9 cellular contexts compared by ENCODE assay signal in the genomic region with DNA sequence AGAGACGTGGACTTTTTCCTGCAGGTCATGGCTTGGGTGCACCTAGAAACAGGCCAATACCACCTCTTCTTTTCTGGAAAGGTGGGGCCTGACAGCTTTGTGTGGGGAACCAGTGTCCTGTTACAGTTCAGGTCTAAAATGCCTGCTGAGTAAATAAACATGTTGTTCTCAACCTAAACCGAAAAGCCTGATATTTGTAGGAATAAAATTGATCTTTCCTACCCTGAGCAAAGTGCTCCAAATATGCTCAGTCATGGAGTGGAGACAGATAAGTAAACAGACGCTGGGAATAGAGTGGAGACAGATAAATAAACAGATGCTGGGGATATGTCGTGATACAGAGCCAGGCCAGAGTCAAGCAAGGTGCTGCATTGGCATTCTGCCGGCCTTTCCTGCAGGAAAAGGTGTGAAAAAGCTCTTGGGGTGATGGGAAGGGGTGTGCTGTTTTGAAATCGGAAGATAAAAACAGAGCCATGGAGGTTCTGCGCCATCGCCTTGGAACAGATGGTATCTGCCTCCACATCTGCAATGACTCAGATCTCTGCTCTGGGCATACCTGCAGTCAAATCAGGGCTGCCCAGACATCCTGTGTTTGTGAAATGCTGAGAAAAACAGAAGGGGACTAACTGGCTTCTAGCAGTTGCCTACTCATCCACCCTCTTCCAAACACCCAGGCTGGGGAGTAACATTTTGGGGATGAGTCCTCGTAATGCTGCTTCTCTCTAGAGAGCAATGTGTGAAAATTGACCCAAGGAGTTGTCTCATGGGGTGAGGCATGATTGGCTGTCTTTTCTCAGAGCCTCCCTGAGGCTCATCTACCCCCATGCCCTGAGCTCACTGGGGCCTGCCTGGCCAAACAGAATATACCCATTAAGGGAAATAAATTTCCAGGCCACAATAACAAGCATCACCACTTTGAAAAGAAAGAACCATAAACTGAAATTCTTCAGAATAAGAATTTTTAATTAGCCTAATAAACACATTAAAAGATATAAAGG. TPM values are rescaled to one million over a fixed set of nuclear protein-coding genes. Genes with fewer than 3 reads are reported as not detected.
DNase-seq lines count a peak whose midpoint lies in the region; ATAC-seq, FAIRE-seq and TF ChIP-seq lines count a peak whose summit lies in the region.
"Had no signal": no experiment of that assay in that cellular context is flagged by ENCODE, and none has a peak within 500 bp of the region (broad histone marks: within the 10 kb centered on the region; RNA-seq: fewer than 3 reads in every experiment).

No MANE protein-coding gene starts in this region.

- no peaks in the 10 kb centered on the region for H3K27me3 ChIP-seq in small intestine (ENCODE audit: control insufficient read depth in 2 of 2, insufficient read depth in 2 of 2, low read length in 2 of 2)

- no peaks in the 10 kb centered on the region for H3K4me1 ChIP-seq in small intestine (ENCODE audit: control insufficient read depth in 2 of 2, insufficient read depth in 1 of 2, low read depth in 1 of 2, low read length in 1 of 2)

- peaks cover 8% of the 10 kb centered on the region for H3K27me3 Mint-ChIP-seq in activated naive CD8-positive, alpha-beta T cell treated with anti-CD3 and anti-CD28 coated beads, Interleukin-2, amount 10 ng/mL, durations not matched to agents 7 days and 5 days
- peaks cover 8% of the 10 kb centered on the region for H3K27me3 Mint-ChIP-seq in activated naive CD8-positive, alpha-beta T cell treated with anti-CD3 and anti-CD28 coated beads for 36 hours
- H3K27me3 Mint-ChIP-seq in stimulated activated naive CD8-positive, alpha-beta T cell treated with anti-CD3 and anti-CD28 coated beads, Interleukin-15, amount 100 ng/mL, for 72 hours, result peaks cover 10% of the 10 kb centered on the region
- H3K27me3 Mint-ChIP-seq in naive thymus-derived CD8-positive, alpha-beta T cell, result peaks cover 0 to 15% (median 7%) of the 10 kb centered on the region in 5 donors

- no peaks in the 10 kb centered on the region for H3K9me3 ChIP-seq in small intestine (ENCODE audit: control insufficient read depth, low read depth)

- no peak for FAIRE-seq in small intestine (lab: Jason Lieb, UNC)
- FAIRE-seq: TTC549 had no signal

- no peak overlapping the region for H3K4me3 Mint-ChIP-seq in activated naive CD8-positive, alpha-beta T cell treated with anti-CD3 and anti-CD28 coated beads, Interleukin-2, amount 10 ng/mL, durations not matched to agents 7 days and 5 days
- H3K4me3 Mint-ChIP-seq in activated naive CD8-positive, alpha-beta T cell treated with anti-CD3 and anti-CD28 coated beads for 36 hours, result no peak overlapping the region
- no peak overlapping the region for H3K4me3 Mint-ChIP-seq in stimulated activated naive CD8-positive, alpha-beta T cell treated with anti-CD3 and anti-CD28 coated beads, Interleukin-15, amount 100 ng/mL, for 72 hours
- H3K4me3 Mint-ChIP-seq in naive thymus-derived CD8-positive, alpha-beta T cell, result no peak overlapping the region

- no peak overlapping the region for H3K27ac Mint-ChIP-seq in activated naive CD8-positive, alpha-beta T cell treated with anti-CD3 and anti-CD28 coated beads, Interleukin-2, amount 10 ng/mL, durations not matched to agents 7 days and 5 days
- H3K27ac Mint-ChIP-seq in activated naive CD8-positive, alpha-beta T cell treated with anti-CD3 and anti-CD28 coated beads for 36 hours, result no peak overlapping the region
- peak overlapping the region in 1 of 2 donors; percentile 36 for H3K27ac Mint-ChIP-seq in stimulated activated naive CD8-positive, alpha-beta T cell treated with anti-CD3 and anti-CD28 coated beads, Interleukin-15, amount 100 ng/mL, for 72 hours
- H3K27ac Mint-ChIP-seq in naive thymus-derived CD8-positive, alpha-beta T cell, result peak overlapping the region in 4 of 10 donors; percentile 22 to 88 (median 76)

- no peaks in the 10 kb centered on the region for H3K36me3 Mint-ChIP-seq in activated naive CD8-positive, alpha-beta T cell treated with anti-CD3 and anti-CD28 coated beads, Interleukin-2, amount 10 ng/mL, durations not matched to agents 7 days and 5 days
- no peaks in the 10 kb centered on the region for H3K36me3 Mint-ChIP-seq in activated naive CD8-positive, alpha-beta T cell treated with anti-CD3 and anti-CD28 coated beads for 36 hours
- H3K36me3 Mint-ChIP-seq in naive thymus-derived CD8-positive, alpha-beta T cell, result no peaks in the 10 kb centered on the region

- no peaks in the 10 kb centered on the region for H3K9me3 Mint-ChIP-seq in activated naive CD8-positive, alpha-beta T cell treated with anti-CD3 and anti-CD28 coated beads, Interleukin-2, amount 10 ng/mL, durations not matched to agents 7 days and 5 days
- no peaks in the 10 kb centered on the region for H3K9me3 Mint-ChIP-seq in activated naive CD8-positive, alpha-beta T cell treated with anti-CD3 and anti-CD28 coated beads for 36 hours
- H3K9me3 Mint-ChIP-seq in stimulated activated naive CD8-positive, alpha-beta T cell treated with anti-CD3 and anti-CD28 coated beads, Interleukin-15, amount 100 ng/mL, for 72 hours, result no peaks in the 10 kb centered on the region
- H3K9me3 Mint-ChIP-seq in naive thymus-derived CD8-positive, alpha-beta T cell, result no peaks in the 10 kb centered on the region

- POLR2A ChIA-PET in activated naive CD8-positive, alpha-beta T cell treated with anti-CD3 and anti-CD28 coated beads, Interleukin-2, amount 10 ng/mL, durations not matched to agents 7 days and 5 days (lab: Charles Lee), result no interaction called here
- POLR2A ChIA-PET in naive thymus-derived CD8-positive, alpha-beta T cell (lab: Charles Lee), result no interaction called here
- POLR2A ChIA-PET in HEK293T (lab: Yijun Ruan, JAX), result interaction anchor here (0.8 kb wide), 1 partner anchor 16 kb away, joined by 4 read pairs; no protein-coding TSS in a partner anchor

- no peak for DNase-seq in activated naive CD8-positive, alpha-beta T cell treated with anti-CD3 and anti-CD28 coated beads, Interleukin-2, amount 10 ng/mL, durations not matched to agents 7 days and 5 days
- no peak for DNase-seq in activated naive CD8-positive, alpha-beta T cell treated with anti-CD3 and anti-CD28 coated beads for 36 hours
- DNase-seq in amniotic epithelial cell (ENCODE audit: low read depth) (peak; percentile 77), HEK293T (ENCODE audit: extremely low spot score) (no peak), small intestine (no peak)
- no peak for DNase-seq in stimulated activated naive CD8-positive, alpha-beta T cell treated with anti-CD3 and anti-CD28 coated beads, Interleukin-15, amount 100 ng/mL, for 72 hours
- no peak for DNase-seq in naive thymus-derived CD8-positive, alpha-beta T cell

- no peaks in the 10 kb centered on the region for H3K36me3 ChIP-seq in small intestine (ENCODE audit: control insufficient read depth in 2 of 2, insufficient read depth in 2 of 2, low read length in 2 of 2)

- no peak overlapping the region for H3K4me3 ChIP-seq in small intestine (ENCODE audit: low read depth in 1 of 2, low read length in 2 of 2)

- peaks cover 5% of the 10 kb centered on the region for H3K4me1 Mint-ChIP-seq in activated naive CD8-positive, alpha-beta T cell treated with anti-CD3 and anti-CD28 coated beads, Interleukin-2, amount 10 ng/mL, durations not matched to agents 7 days and 5 days
- peaks cover 6% of the 10 kb centered on the region for H3K4me1 Mint-ChIP-seq in activated naive CD8-positive, alpha-beta T cell treated with anti-CD3 and anti-CD28 coated beads for 36 hours
- peaks cover 9% of the 10 kb centered on the region for H3K4me1 Mint-ChIP-seq in stimulated activated naive CD8-positive, alpha-beta T cell treated with anti-CD3 and anti-CD28 coated beads, Interleukin-15, amount 100 ng/mL, for 72 hours
- peaks cover 0 to 7% (median 3%) of the 10 kb centered on the region in 4 donors for H3K4me1 Mint-ChIP-seq in naive thymus-derived CD8-positive, alpha-beta T cell

- CTCF ChIA-PET in HEK293T (lab: Yijun Ruan, JAX), result interaction anchor here (1.1 kb wide), 1 partner anchor 35 kb away, joined by 6 read pairs; no protein-coding TSS in a partner anchor

- WGBS in small intestine, 3 donors, result 59 to 75% (median 63%) methylated on average over 8 to 9 of the region's 9 CpGs

- ATAC-seq in activated naive CD8-positive, alpha-beta T cell treated with anti-CD3 and anti-CD28 coated beads, Interleukin-2, amount 10 ng/mL, durations not matched to agents 7 days and 5 days (ENCODE audit: low read depth), result peak; percentile 76
- peak; percentile 83 for ATAC-seq in HG03139 (IDR thresholded peaks at IDR 0.05; ENCODE audit: unreplicated experiment)
- peak; percentile 69 for ATAC-seq in stimulated activated naive CD8-positive, alpha-beta T cell treated with anti-CD3 and anti-CD28 coated beads, Interleukin-15, amount 100 ng/mL, for 72 hours
- no peak for ATAC-seq in naive thymus-derived CD8-positive, alpha-beta T cell

- no peak overlapping the region for H3K27ac ChIP-seq in small intestine (ENCODE audit: low read depth in 1 of 2, low read length in 1 of 2)

TF ChIP-seq in HEK293T, 16 proteins besides CTCF, POLR2A, EP300 and RAD21 (continues in another document):
- no peak for TF ChIP-seq FOXM1 (IDR thresholded peaks at IDR 0.05; ENCODE audit: borderline replicate concordance)
- TF ChIP-seq SP1 (IDR thresholded peaks at IDR 0.05), result no peak
- TF ChIP-seq ELF4 (IDR thresholded peaks at IDR 0.05), result no peak
- no peak for TF ChIP-seq L3MBTL2 (conservative IDR thresholded peaks at IDR 0.05)
- no peak for TF ChIP-seq CTBP1 (IDR thresholded peaks at IDR 0.05; ENCODE audit: borderline replicate concordance)

RNA-seq across cellular contexts. Expression of a gene that starts 16.8 kb away (rescaled TPM):
- 100 to 1,000 TPM in 1 of 2 experiments, 10 to 100 TPM in 1; 97.0 to 107 TPM for total RNA-seq in activated naive CD8-positive, alpha-beta T cell treated with anti-CD3 and anti-CD28 coated beads, Interleukin-2, amount 10 ng/mL, durations not matched to agents 7 days and 5 days
- 10 to 100 TPM; 34.4 to 40.2 TPM for total RNA-seq in activated naive CD8-positive, alpha-beta T cell treated with anti-CD3 and anti-CD28 coated beads for 36 hours
- total RNA-seq in naive thymus-derived CD8-positive, alpha-beta T cell, result 10 to 100 TPM; 60.9 to 65.0 TPM
- 100 to 1,000 TPM in 1 of 3 donors, 10 to 100 TPM in 2; 87.0 to 109 (median 90.6) TPM for polyA plus RNA-seq in naive thymus-derived CD8-positive, alpha-beta T cell
- polyA plus RNA-seq in small intestine, result 1 to 10 TPM in 2 of 3 donors, under 1 TPM in 1; 0.45 to 9.3 (median 3.8) TPM

RNA-seq across cellular contexts. Expression of a gene that starts 17.7 kb away (rescaled TPM):
- total RNA-seq in activated naive CD8-positive, alpha-beta T cell treated with anti-CD3 and anti-CD28 coated beads, Interleukin-2, amount 10 ng/mL, durations not matched to agents 7 days and 5 days, result 1,000 to 10,000 TPM; 1,069 to 1,087 TPM
- 1,000 to 10,000 TPM; 1,498 to 1,547 TPM for total RNA-seq in activated naive CD8-positive, alpha-beta T cell treated with anti-CD3 and anti-CD28 coated beads for 36 hours
- 100 to 1,000 TPM; 724 to 751 TPM for total RNA-seq in naive thymus-derived CD8-positive, alpha-beta T cell
- 1,000 to 10,000 TPM; 1,803 to 2,753 (median 2,352) TPM for polyA plus RNA-seq in naive thymus-derived CD8-positive, alpha-beta T cell
- polyA plus RNA-seq in small intestine, result 1,000 to 10,000 TPM; 1,011 to 2,335 (median 1,827) TPM

RNA-seq across cellular contexts. Expression of a gene that starts 45.3 kb away (rescaled TPM):
- total RNA-seq in activated naive CD8-positive, alpha-beta T cell treated with anti-CD3 and anti-CD28 coated beads, Interleukin-2, amount 10 ng/mL, durations not matched to agents 7 days and 5 days, result 10 to 100 TPM; 18.6 to 19.7 TPM
- 100 to 1,000 TPM; 145 to 154 TPM for total RNA-seq in activated naive CD8-positive, alpha-beta T cell treated with anti-CD3 and anti-CD28 coated beads for 36 hours
- 10 to 100 TPM; 25.9 to 26.2 TPM for total RNA-seq in naive thymus-derived CD8-positive, alpha-beta T cell
- 10 to 100 TPM; 24.7 to 30.9 (median 28.3) TPM for polyA plus RNA-seq in naive thymus-derived CD8-positive, alpha-beta T cell
- polyA plus RNA-seq in small intestine, result 100 to 1,000 TPM; 115 to 185 (median 163) TPM

Comparison
In these comparisons a context has a peak if more than half of its experiments do, and no peak if none do; other contexts are left out.
1. RNA of a gene that starts 45.3 kb away (total RNA-seq): 145 to 154 TPM in activated naive CD8-positive, alpha-beta T cell treated with anti-CD3 and anti-CD28 coated beads for 36 hours; 25.9 to 26.2 TPM in naive thymus-derived CD8-positive, alpha-beta T cell and 18.6 to 19.7 TPM in activated naive CD8-positive, alpha-beta T cell treated with anti-CD3 and anti-CD28 coated beads, Interleukin-2, amount 10 ng/mL, durations not matched to agents 7 days and 5 days; every median in the first group is over 4 times any median in the second.
2. ATAC-seq: peak in activated naive CD8-positive, alpha-beta T cell treated with anti-CD3 and anti-CD28 coated beads, Interleukin-2, amount 10 ng/mL, durations not matched to agents 7 days and 5 days (single experiment), HG03139 (single experiment) and stimulated activated naive CD8-positive, alpha-beta T cell treated with anti-CD3 and anti-CD28 coated beads, Interleukin-15, amount 100 ng/mL, for 72 hours (single experiment); none in naive thymus-derived CD8-positive, alpha-beta T cell (0 of 2).